1 cellular context compared by ENCODE assay signal in genomic region chr7:97971990-97972943, GRCh38.
TF ChIP-seq lines count a peak whose summit lies in the region.

No MANE protein-coding gene starts in this region.

TF ChIP-seq in K562, 482 proteins besides CTCF, POLR2A, EP300 and RAD21 (continued from another document and continues in another):
- peak; percentile 23 to 64; a peak in 1 of 4 replicates for TF ChIP-seq MLLT1 (IDR thresholded peaks at IDR 0.05)
- no peak for TF ChIP-seq KAT8 (IDR thresholded peaks at IDR 0.05; ENCODE audit: low read depth)
- TF ChIP-seq PCBP1 (IDR thresholded peaks at IDR 0.05; ENCODE audit: low read depth, low read length, poor library complexity, severe bottlenecking), result peak; percentile 81
- TF ChIP-seq CHD1 (IDR thresholded peaks at IDR 0.05; ENCODE audit: low read length), result no peak
- no peak for TF ChIP-seq ZNF780A (CRISPR knock-in tag; IDR thresholded peaks at IDR 0.05)
- peak; percentile 60 for TF ChIP-seq POU5F1 (IDR thresholded peaks at IDR 0.05; ENCODE audit: borderline replicate concordance, low read depth, low read length, partially characterized antibody)
- TF ChIP-seq FOXO4 (CRISPR knock-in tag; IDR thresholded peaks at IDR 0.05), result no peak
- no peak for TF ChIP-seq ZNF3 (CRISPR knock-in tag; IDR thresholded peaks at IDR 0.05)
- TF ChIP-seq TBL1XR1 (IDR thresholded peaks at IDR 0.05; ENCODE audit: low read length in 2 of 2), result peak in 1 of 2 experiments; percentile 83; a peak in 1 of 4 replicates
- no peak for TF ChIP-seq ZNF696 (CRISPR knock-in tag; conservative IDR thresholded peaks at IDR 0.05)
- TF ChIP-seq EWSR1 (IDR thresholded peaks at IDR 0.05; ENCODE audit: borderline replicate concordance, low read depth, partially characterized antibody), result no peak
- TF ChIP-seq NFIX (CRISPR knock-in tag; IDR thresholded peaks at IDR 0.05; ENCODE audit: low read depth), result no peak
- no peak for TF ChIP-seq SMAD2 (IDR thresholded peaks at IDR 0.05; ENCODE audit: low read depth, low read length)
- TF ChIP-seq SMAD3 (CRISPR knock-in tag; conservative IDR thresholded peaks at IDR 0.05), result no peak
- no peak; a peak in 1 of 4 replicates for TF ChIP-seq NRF1 (conservative IDR thresholded peaks at IDR 0.05 in 1 of 2, IDR thresholded peaks at IDR 0.05 in 1 of 2)
- TF ChIP-seq CREM (IDR thresholded peaks at IDR 0.05; ENCODE audit: low read depth), result peak; percentile 70
- TF ChIP-seq GTF2E2 (tag; IDR thresholded peaks at IDR 0.05), result no peak; the same call in 1 of the 2 replicates
- peak; percentile 69 for TF ChIP-seq PKNOX1 (IDR thresholded peaks at IDR 0.05)
- no peak for TF ChIP-seq ZNF586 (CRISPR knock-in tag; conservative IDR thresholded peaks at IDR 0.05)
- TF ChIP-seq NBN (IDR thresholded peaks at IDR 0.05; ENCODE audit: low read depth), result no peak
- no peak for TF ChIP-seq ZNF583 (CRISPR knock-in tag; IDR thresholded peaks at IDR 0.05)
- TF ChIP-seq MCM3 (IDR thresholded peaks at IDR 0.05), result no peak
- TF ChIP-seq TFE3 (CRISPR knock-in tag; IDR thresholded peaks at IDR 0.05), result no peak
- TF ChIP-seq COPS2 (conservative IDR thresholded peaks at IDR 0.05), result no peak
- no peak for TF ChIP-seq KDM1A (IDR thresholded peaks at IDR 0.05)
- TF ChIP-seq SNAPC5 (CRISPR knock-in tag; IDR thresholded peaks at IDR 0.05), result no peak
- no peak; the same call in 1 of the 2 replicates for TF ChIP-seq ARID4B (CRISPR knock-in tag; IDR thresholded peaks at IDR 0.05)
- TF ChIP-seq MTA1 (IDR thresholded peaks at IDR 0.05; ENCODE audit: borderline replicate concordance), result no peak
- no peak for TF ChIP-seq ZNF561 (CRISPR knock-in tag; conservative IDR thresholded peaks at IDR 0.05)
- TF ChIP-seq ZBTB11 (CRISPR knock-in tag; IDR thresholded peaks at IDR 0.05), result peak in 1 of 3 experiments; percentile 91; a peak in 2 of 6 replicates
- no peak for TF ChIP-seq CBFA2T3 (IDR thresholded peaks at IDR 0.05)
- peak; percentile 79 for TF ChIP-seq L3MBTL2 (IDR thresholded peaks at IDR 0.05)
- no peak for TF ChIP-seq CGGBP1 (CRISPR knock-in tag; IDR thresholded peaks at IDR 0.05)
- no peak for TF ChIP-seq EGR1 (conservative IDR thresholded peaks at IDR 0.05)
- no peak for TF ChIP-seq NFXL1 (CRISPR knock-in tag; IDR thresholded peaks at IDR 0.05)
- TF ChIP-seq GATAD2A (IDR thresholded peaks at IDR 0.05), result no peak
- TF ChIP-seq HEY1 (CRISPR knock-in tag; IDR thresholded peaks at IDR 0.05; ENCODE audit: borderline replicate concordance), result no peak
- no peak for TF ChIP-seq WHSC1 (IDR thresholded peaks at IDR 0.05; ENCODE audit: low read length)
- no peak for TF ChIP-seq POLR2H (tag; IDR thresholded peaks at IDR 0.05; ENCODE audit: low read depth)
- TF ChIP-seq ASH1L (IDR thresholded peaks at IDR 0.05; ENCODE audit: borderline replicate concordance, low read depth, partially characterized antibody), result peak; percentile 76
